Comparison of ENCODE assay signal across 9 cellular contexts in genomic region chrX:134604701-134605271, GRCh38. TPM values are rescaled to one million over a fixed set of nuclear protein-coding genes. Genes with fewer than 3 reads are reported as not detected.
A peak's percentile ranks its signal among the peaks of the same experiment; 100 is the strongest.
DNase-seq lines count a peak whose midpoint lies in the region.
"Had no signal": no experiment of that assay in that cellular context is flagged by ENCODE, and none has a peak within 500 bp of the region (broad histone marks: within the 10 kb centered on the region; RNA-seq: fewer than 3 reads in every experiment).

No MANE protein-coding gene starts in this region.

- no peaks in the 10 kb centered on the region for H3K27me3 ChIP-seq in Karpas-422 (ENCODE audit: low read length)

- H3K36me3 ChIP-seq in Karpas-422 (ENCODE audit: insufficient read depth, low read length) = no peaks in the 10 kb centered on the region

- H3K79me2 ChIP-seq in Karpas-422 (ENCODE audit: low read length) = no peaks in the 10 kb centered on the region

- H3K4me2 ChIP-seq in Karpas-422 (ENCODE audit: low read depth, low read length, poor library complexity, severe bottlenecking) = no peak overlapping the region

- H3K27me3 Mint-ChIP-seq in activated CD4-positive, alpha-beta memory T cell treated with anti-CD3 and anti-CD28 coated beads, Interleukin-2, amount 10 ng/mL, durations not matched to agents 7 days and 5 days = no peaks in the 10 kb centered on the region

- no peaks in the 10 kb centered on the region for H3K9me3 Mint-ChIP-seq in activated CD4-positive, alpha-beta memory T cell treated with anti-CD3 and anti-CD28 coated beads, Interleukin-2, amount 10 ng/mL, durations not matched to agents 7 days and 5 days

- no peaks in the 10 kb centered on the region for H3K36me3 Mint-ChIP-seq in activated CD4-positive, alpha-beta memory T cell treated with anti-CD3 and anti-CD28 coated beads, Interleukin-2, amount 10 ng/mL, durations not matched to agents 7 days and 5 days (ENCODE audit: low read depth)

- no peak overlapping the region for H3K27ac Mint-ChIP-seq in activated CD4-positive, alpha-beta memory T cell treated with anti-CD3 and anti-CD28 coated beads, Interleukin-2, amount 10 ng/mL, durations not matched to agents 7 days and 5 days

- no peaks in the 10 kb centered on the region for H3K9me2 ChIP-seq in Karpas-422 (replicated peaks; ENCODE audit: insufficient read depth, low read length)

- no peaks in the 10 kb centered on the region for H3K9me3 ChIP-seq in Karpas-422 (ENCODE audit: low read length)

- no peaks in the 10 kb centered on the region for H3K4me1 Mint-ChIP-seq in activated CD4-positive, alpha-beta memory T cell treated with anti-CD3 and anti-CD28 coated beads, Interleukin-2, amount 10 ng/mL, durations not matched to agents 7 days and 5 days

- H4K20me1 ChIP-seq in Karpas-422 (ENCODE audit: insufficient read depth, low read depth, low read length) = no peaks in the 10 kb centered on the region

- no peak overlapping the region for H3K9ac ChIP-seq in Karpas-422 (ENCODE audit: low read length)

- CTCF ChIA-PET in activated CD4-positive, alpha-beta memory T cell treated with anti-CD3 and anti-CD28 coated beads, Interleukin-2, amount 10 ng/mL, durations not matched to agents 7 days and 5 days (lab: Charles Lee) = no interaction called here

- no peaks in the 10 kb centered on the region for H3K4me1 ChIP-seq in Karpas-422 (ENCODE audit: low read length)

- no peak overlapping the region for H2AFZ ChIP-seq in Karpas-422 (ENCODE audit: low read length)

- DNase-seq in DMS 273 treated with DMSO at 0.1 percent for 48 hours (lab: John Stamatoyannopoulos, UW) (peak; percentile 93), NCI-H1436 treated with DMSO at 0.1 percent for 48 hours (lab: John Stamatoyannopoulos, UW) (peak; percentile 16), SW480 (ENCODE audit: low spot score) (peak; percentile 90), kidney tubule cell (ENCODE audit: low spot score) (peak; percentile 15), Karpas-422 (no peak), NOMO-1 treated with DMSO at 0.1 percent for 48 hours (lab: John Stamatoyannopoulos, UW; ENCODE audit: unreplicated experiment) (no peak), AG08396 (ENCODE audit: low spot score) (no peak)
- DNase-seq in activated CD4-positive, alpha-beta memory T cell treated with anti-CD3 and anti-CD28 coated beads, Interleukin-2, amount 10 ng/mL, durations not matched to agents 7 days and 5 days = no peak

- H3K27ac ChIP-seq in Karpas-422 (ENCODE audit: low read length) = no peak overlapping the region

- POLR2A ChIA-PET in activated CD4-positive, alpha-beta memory T cell treated with anti-CD3 and anti-CD28 coated beads, Interleukin-2, amount 10 ng/mL, durations not matched to agents 7 days and 5 days (lab: Charles Lee) = no interaction called here

- no peak overlapping the region for H3K4me3 Mint-ChIP-seq in activated CD4-positive, alpha-beta memory T cell treated with anti-CD3 and anti-CD28 coated beads, Interleukin-2, amount 10 ng/mL, durations not matched to agents 7 days and 5 days

- no peak overlapping the region for H3K4me3 ChIP-seq in Karpas-422 (ENCODE audit: low read length)

RNA-seq across cellular contexts. Expression of gene PLAC1, which starts 53.5 kb away (rescaled TPM):
- not detected for total RNA-seq in activated CD4-positive, alpha-beta memory T cell treated with anti-CD3 and anti-CD28 coated beads, Interleukin-2, amount 10 ng/mL, durations not matched to agents 7 days and 5 days
- not detected in 2 replicates for total RNA-seq in Karpas-422 (2014; rRNA removed; shearing (Covaris generic); ENCODE audit: low replicate concordance)
- total RNA-seq: dermis microvascular lymphatic vessel endothelial cell had no signal

Comparison
In these comparisons a context has a peak if more than half of its experiments do, and no peak if none do; other contexts are left out.
1. DNase-seq: peak in DMS 273 treated with DMSO at 0.1 percent for 48 hours (single experiment), NCI-H1436 treated with DMSO at 0.1 percent for 48 hours (single experiment), SW480 (single experiment) and kidney tubule cell (single experiment); none in activated CD4-positive, alpha-beta memory T cell treated with anti-CD3 and anti-CD28 coated beads, Interleukin-2, amount 10 ng/mL, durations not matched to agents 7 days and 5 days (single experiment), Karpas-422 (single experiment), NOMO-1 treated with DMSO at 0.1 percent for 48 hours (single experiment) and AG08396 (single experiment).